In genomic region chr15:22873204-22873701, GRCh38 we compare ENCODE assay signal across 12 cellular contexts. TPM values are rescaled to one million over a fixed set of nuclear protein-coding genes. Genes with fewer than 3 reads are reported as not detected.
DNase-seq lines count a peak whose midpoint lies in the region; TF ChIP-seq lines count a peak whose summit lies in the region.
"Had no signal": no experiment of that assay in that cellular context is flagged by ENCODE, and none has a peak within 500 bp of the region (broad histone marks: within the 10 kb centered on the region; RNA-seq: fewer than 3 reads in every experiment).

No MANE protein-coding gene starts in this region.

- H3K79me2 ChIP-seq in SK-N-SH (ENCODE audit: insufficient read depth) = no peaks in the 10 kb centered on the region

- TF ChIP-seq RAD21 in SK-N-SH (IDR thresholded peaks at IDR 0.05; ENCODE audit: low read length) = no peak

- 88% methylated on average over 15 of the region's 15 CpGs for WGBS in SK-N-SH (ENCODE audit: low lambda C conversion rate)

- H3K27ac ChIP-seq in SK-N-SH (ENCODE audit: low read depth in 2 of 2, low read length in 1 of 2) = no peak overlapping the region
- H3K27ac ChIP-seq in skeletal muscle tissue (ENCODE audit: low read depth, low read length) = peak overlapping the region; percentile 45

- CTCF ChIA-PET in SK-N-SH (lab: Yijun Ruan, JAX) = no interaction called here

- peaks cover 8% of the 10 kb centered on the region for H3F3A ChIP-seq in SK-N-SH (replicated peaks; ENCODE audit: insufficient read depth)

- H3K9ac ChIP-seq in SK-N-SH (no peak overlapping the region), skeletal muscle tissue (ENCODE audit: low read depth in 1 of 3, low read length in 3 of 3) (no peak overlapping the region)

- H2AFZ ChIP-seq in SK-N-SH (ENCODE audit: low read depth) = no peak overlapping the region

- no peaks in the 10 kb centered on the region for H3K9me2 ChIP-seq in SK-N-SH

- peaks cover 60 to 78% of the 10 kb centered on the region in 2 experiments for H3K36me3 ChIP-seq in SK-N-SH (replicated peaks in 1 of 2; ENCODE audit: control insufficient read depth in 1 of 2, insufficient read depth in 2 of 2, low read length in 1 of 2)
- peaks cover 36 to 70% (median 44%) of the 10 kb centered on the region in 3 donors for H3K36me3 ChIP-seq in skeletal muscle tissue (ENCODE audit: control insufficient read depth in 3 of 3, insufficient read depth in 3 of 3, low read length in 3 of 3)

- TF ChIP-seq EP300 in SK-N-SH (IDR thresholded peaks at IDR 0.05; ENCODE audit: borderline replicate concordance in 1 of 2, low read depth in 1 of 2, low read length in 1 of 2) = no peak

- POLR2A ChIA-PET in SK-N-SH (lab: Yijun Ruan, JAX) = no interaction called here

- peaks cover 0 to 4% of the 10 kb centered on the region in 2 experiments; a peak in 1 of 4 replicates for H3K4me1 ChIP-seq in SK-N-SH (ENCODE audit: control insufficient read depth in 1 of 2, insufficient read depth in 2 of 2, low read depth in 1 of 2, low read length in 1 of 2)
- H3K4me1 ChIP-seq in skeletal muscle tissue (ENCODE audit: control insufficient read depth in 3 of 3, insufficient read depth in 3 of 3, low read length in 3 of 3) = peaks cover 0 to 2% (median 0%) of the 10 kb centered on the region in 3 donors

- H3K27me3 ChIP-seq in SK-N-SH (ENCODE audit: insufficient read depth) (no peaks in the 10 kb centered on the region), skeletal muscle tissue (ENCODE audit: control insufficient read depth in 3 of 3, insufficient read depth in 3 of 3, low read length in 3 of 3) (no peaks in the 10 kb centered on the region)

- no peak for TF ChIP-seq CTCF in GM12865 (IDR thresholded peaks at IDR 0.05; ENCODE audit: insufficient read depth, low read depth, low read length, missing control alignments)
- TF ChIP-seq CTCF in SK-N-SH (IDR thresholded peaks at IDR 0.05) = no peak

- no peak overlapping the region for H3K4me3 ChIP-seq in GM12865 (ENCODE audit: low read depth, low read length)
- H3K4me3 ChIP-seq in SK-N-SH (ENCODE audit: low read depth in 2 of 2, low read length in 1 of 2) = no peak overlapping the region
- no peak overlapping the region for H3K4me3 ChIP-seq in skeletal muscle tissue (ENCODE audit: low read length in 3 of 3)

- H3K9me3 ChIP-seq in SK-N-SH = no peaks in the 10 kb centered on the region
- no peaks in the 10 kb centered on the region for H3K9me3 ChIP-seq in skeletal muscle tissue (ENCODE audit: control insufficient read depth in 3 of 3, low read length in 3 of 3)

- H3K4me2 ChIP-seq in SK-N-SH = no peak overlapping the region

- DNase-seq in GM12865 (ENCODE audit: low read depth) (peak; percentile 19), SK-N-SH (no peak), hepatic stellate cell (ENCODE audit: low spot score) (peak; percentile 55), germinal center (ENCODE audit: low spot score) (no peak), dedifferentiated amniotic fluid mesenchymal stem cell (ENCODE audit: extremely low spot score) (no peak)
- no peak for DNase-seq in activated CD8-positive, alpha-beta memory T cell treated with anti-CD3 and anti-CD28 coated beads, Interleukin-2, amount 50 U/mL, for 48 hours
- DNase-seq: activated CD4-positive, alpha-beta T cell treated with anti-CD3 and anti-CD28 coated beads for 36 hours; activated naive CD4-positive, alpha-beta T cell; DMS 273 treated with DMSO at 0.1 percent for 48 hours; hypothalamus; naive thymus-derived CD4-positive, alpha-beta T cell had no signal

- H4K20me1 ChIP-seq in SK-N-SH (ENCODE audit: insufficient read depth) = no peaks in the 10 kb centered on the region

TF ChIP-seq in SK-N-SH, 30 proteins besides CTCF, POLR2A, EP300 and RAD21:
- TF ChIP-seq RCOR1 (IDR thresholded peaks at IDR 0.05; ENCODE audit: low read length) = no peak
- 0 out of 2 replicates have a peak, but pooled peaks have one; percentile 8 for TF ChIP-seq FOSL2 (IDR thresholded peaks at IDR 0.05; ENCODE audit: borderline replicate concordance, low read depth)
- TF ChIP-seq NRF1 (IDR thresholded peaks at IDR 0.05; ENCODE audit: low read depth, low read length) = no peak

RNA-seq across cellular contexts. Expression of gene NIPA2, which starts 34.8 kb away (rescaled TPM):
- polyA plus RNA-seq in SK-N-SH (2012; rRNA removed) = 32.0 and 39.6 TPM in 2 replicates
- polyA plus RNA-seq in SK-N-SH (2012; cell fraction: cytosol; rRNA removed) = 46.5 and 50.5 TPM in 2 replicates
- 14.7 and 16.1 TPM in 2 replicates for polyA plus RNA-seq in SK-N-SH (2012; cell fraction: nucleus; rRNA removed)
- total RNA-seq in skeletal muscle tissue = 32.4 TPM

Comparison
In these comparisons a context has a peak if more than half of its experiments do, and no peak if none do; other contexts are left out.
1. DNase-seq: peak in GM12865 (single experiment) and hepatic stellate cell (single experiment); none in SK-N-SH (single experiment), germinal center (single experiment), activated CD8-positive, alpha-beta memory T cell treated with anti-CD3 and anti-CD28 coated beads, Interleukin-2, amount 50 U/mL, for 48 hours (single experiment) and dedifferentiated amniotic fluid mesenchymal stem cell (single experiment).